1 cellular context compared by ENCODE assay signal in genomic region chr11:65117206-65118096, GRCh38.
TF ChIP-seq lines count a peak whose summit lies in the region.

Gene ZNHIT2 (minus strand): TSS chr11:65117701. CDS start chr11:65117653, 48 bp downstream.

TF ChIP-seq in K562, 482 proteins besides CTCF, POLR2A, EP300 and RAD21 (continued from another document and continues in another):
- peak; percentile 96 for TF ChIP-seq ARID4B (CRISPR knock-in tag; IDR thresholded peaks at IDR 0.05)
- no peak for TF ChIP-seq ZNF584 (CRISPR knock-in tag; IDR thresholded peaks at IDR 0.05; ENCODE audit: low read depth)
- peak; percentile 88 for TF ChIP-seq CXXC5 (CRISPR knock-in tag; IDR thresholded peaks at IDR 0.05)
- TF ChIP-seq NR2F6 (CRISPR knock-in tag; IDR thresholded peaks at IDR 0.05), result no peak
- TF ChIP-seq POLR3G (IDR thresholded peaks at IDR 0.05; ENCODE audit: extremely low read depth, insufficient read length, insufficient replicate concordance), result no peak
- TF ChIP-seq ZNF121 (CRISPR knock-in tag; conservative IDR thresholded peaks at IDR 0.05), result no peak
- no peak for TF ChIP-seq ZFPM2 (CRISPR knock-in tag; IDR thresholded peaks at IDR 0.05)
- 0 out of 2 replicates have a peak, but pooled peaks have one; percentile 24 for TF ChIP-seq RNF2 (IDR thresholded peaks at IDR 0.05)
- peak in 1 of 2 experiments; percentile 41 for TF ChIP-seq E2F6 (IDR thresholded peaks at IDR 0.05; ENCODE audit: borderline replicate concordance in 1 of 2, extremely low read depth in 1 of 2, insufficient read depth in 1 of 2, insufficient read length in 1 of 2, low read depth in 1 of 2, low read length in 1 of 2, poor library complexity in 1 of 2, severe bottlenecking in 1 of 2)
- no peak for TF ChIP-seq ZNF778 (CRISPR knock-in tag; IDR thresholded peaks at IDR 0.05)
- TF ChIP-seq MNT (conservative IDR thresholded peaks at IDR 0.05), result peak; percentile 93 to 96
- peak; percentile 77; the same call in 1 of the 2 replicates for TF ChIP-seq E2F1 (CRISPR knock-in tag; IDR thresholded peaks at IDR 0.05)
- TF ChIP-seq RBM25 (IDR thresholded peaks at IDR 0.05; ENCODE audit: low read depth, low read length, severe bottlenecking), result no peak
- TF ChIP-seq E2F8 (IDR thresholded peaks at IDR 0.05; ENCODE audit: low read depth, partially characterized antibody), result peak; percentile 94
- TF ChIP-seq ZNF217 (CRISPR knock-in tag; IDR thresholded peaks at IDR 0.05), result no peak
- TF ChIP-seq ZKSCAN1 (IDR thresholded peaks at IDR 0.05; ENCODE audit: low read depth, low read length), result peak; percentile 64
- TF ChIP-seq ARID3A (IDR thresholded peaks at IDR 0.05; ENCODE audit: borderline replicate concordance, low read depth, low read length), result no peak
- no peak for TF ChIP-seq ZSCAN29 (IDR thresholded peaks at IDR 0.05)
- TF ChIP-seq ZNF197 (CRISPR knock-in tag; IDR thresholded peaks at IDR 0.05; ENCODE audit: low read depth), result no peak
- TF ChIP-seq ZNF75A (CRISPR knock-in tag; IDR thresholded peaks at IDR 0.05), result no peak
- peak; percentile 95 for TF ChIP-seq PRMT5 (CRISPR knock-in tag; IDR thresholded peaks at IDR 0.05)
- no peak for TF ChIP-seq TSC22D4 (tag; IDR thresholded peaks at IDR 0.05)
- TF ChIP-seq NR1H2 (CRISPR knock-in tag; IDR thresholded peaks at IDR 0.05), result 0 out of 2 replicates have a peak, but pooled peaks have one; percentile 71
- TF ChIP-seq HOMEZ (CRISPR knock-in tag; IDR thresholded peaks at IDR 0.05), result no peak
- TF ChIP-seq PHF21A (IDR thresholded peaks at IDR 0.05; ENCODE audit: borderline replicate concordance, low read depth), result no peak
- TF ChIP-seq ETV6 (IDR thresholded peaks at IDR 0.05; ENCODE audit: borderline replicate concordance in 1 of 2, low read depth in 2 of 2, low read length in 1 of 2), result no peak; a peak in 1 of 4 replicates
- TF ChIP-seq ETV6 (CRISPR knock-in tag; IDR thresholded peaks at IDR 0.05; ENCODE audit: borderline replicate concordance), result peak; percentile 49; the same call in 1 of the 2 replicates
- peak; percentile 26; the same call in 1 of the 2 replicates for TF ChIP-seq ARID2 (IDR thresholded peaks at IDR 0.05)
- no peak; the same call in 1 of the 2 replicates for TF ChIP-seq TCF3 (CRISPR knock-in tag; IDR thresholded peaks at IDR 0.05)
- TF ChIP-seq PTTG1 (tag; IDR thresholded peaks at IDR 0.05; ENCODE audit: low read depth), result no peak
- TF ChIP-seq MTA2 (IDR thresholded peaks at IDR 0.05; ENCODE audit: low read depth), result peak; percentile 78
- no peak for TF ChIP-seq SMAD3 (CRISPR knock-in tag; conservative IDR thresholded peaks at IDR 0.05)
- peak in 1 of 2 experiments; percentile 86; a peak in 3 of 4 replicates for TF ChIP-seq SRF (CRISPR knock-in tag; IDR thresholded peaks at IDR 0.05)
- TF ChIP-seq LCOR (CRISPR knock-in tag; IDR thresholded peaks at IDR 0.05), result peak; percentile 75; the same call in 1 of the 2 replicates
- no peak for TF ChIP-seq MEF2D (tag; conservative IDR thresholded peaks at IDR 0.05; ENCODE audit: low read depth)
- no peak for TF ChIP-seq ZNF780A (CRISPR knock-in tag; IDR thresholded peaks at IDR 0.05)
- TF ChIP-seq GABPA (tag; conservative IDR thresholded peaks at IDR 0.05; ENCODE audit: low read depth), result peak; percentile 99
- TF ChIP-seq NCOR1 (IDR thresholded peaks at IDR 0.05), result peak; percentile 28
- no peak for TF ChIP-seq TCF15 (CRISPR knock-in tag; IDR thresholded peaks at IDR 0.05)
- no peak for TF ChIP-seq SNIP1 (IDR thresholded peaks at IDR 0.05; ENCODE audit: low read depth)
- TF ChIP-seq DACH1 (IDR thresholded peaks at IDR 0.05; ENCODE audit: partially characterized antibody), result no peak
- no peak for TF ChIP-seq GATAD2B (IDR thresholded peaks at IDR 0.05; ENCODE audit: borderline replicate concordance)
- TF ChIP-seq TAF9B (IDR thresholded peaks at IDR 0.05; ENCODE audit: partially characterized antibody), result no peak
- TF ChIP-seq TEAD4 (IDR thresholded peaks at IDR 0.05; ENCODE audit: low read length), result no peak
- TF ChIP-seq TEAD4 (CRISPR knock-in tag; IDR thresholded peaks at IDR 0.05; ENCODE audit: borderline replicate concordance), result peak; percentile 35; the same call in 1 of the 2 replicates
- peak; percentile 98 for TF ChIP-seq RBM22 (IDR thresholded peaks at IDR 0.05; ENCODE audit: low read depth, low read length, poor library complexity, severe bottlenecking)
- TF ChIP-seq MXD1 (CRISPR knock-in tag; IDR thresholded peaks at IDR 0.05; ENCODE audit: borderline replicate concordance, poor library complexity, severe bottlenecking), result peak; percentile 56
- no peak for TF ChIP-seq HMBOX1 (IDR thresholded peaks at IDR 0.05)
- TF ChIP-seq CTBP1 (IDR thresholded peaks at IDR 0.05; ENCODE audit: borderline replicate concordance), result peak; percentile 63; the same call in 1 of the 2 replicates
- TF ChIP-seq SREBF2 (CRISPR knock-in tag; IDR thresholded peaks at IDR 0.05), result no peak
- no peak for TF ChIP-seq MED1 (CRISPR knock-in tag; IDR thresholded peaks at IDR 0.05; ENCODE audit: borderline replicate concordance)
- no peak for TF ChIP-seq DMBX1 (CRISPR knock-in tag; IDR thresholded peaks at IDR 0.05; ENCODE audit: borderline replicate concordance)
- TF ChIP-seq L3MBTL2 (IDR thresholded peaks at IDR 0.05), result peak; percentile 12; the same call in 1 of the 2 replicates
- TF ChIP-seq HDGF (IDR thresholded peaks at IDR 0.05), result peak; percentile 71; the same call in 1 of the 2 replicates
- peak; percentile 90 for TF ChIP-seq PHF20 (IDR thresholded peaks at IDR 0.05; ENCODE audit: partially characterized antibody)
- TF ChIP-seq KAT7 (CRISPR knock-in tag; IDR thresholded peaks at IDR 0.05; ENCODE audit: borderline replicate concordance), result peak; percentile 78
- no peak for TF ChIP-seq ZNF146 (CRISPR knock-in tag; IDR thresholded peaks at IDR 0.05; ENCODE audit: unreplicated experiment)
